Comparison of ENCODE assay signal across 2 cellular contexts in the genomic region with DNA sequence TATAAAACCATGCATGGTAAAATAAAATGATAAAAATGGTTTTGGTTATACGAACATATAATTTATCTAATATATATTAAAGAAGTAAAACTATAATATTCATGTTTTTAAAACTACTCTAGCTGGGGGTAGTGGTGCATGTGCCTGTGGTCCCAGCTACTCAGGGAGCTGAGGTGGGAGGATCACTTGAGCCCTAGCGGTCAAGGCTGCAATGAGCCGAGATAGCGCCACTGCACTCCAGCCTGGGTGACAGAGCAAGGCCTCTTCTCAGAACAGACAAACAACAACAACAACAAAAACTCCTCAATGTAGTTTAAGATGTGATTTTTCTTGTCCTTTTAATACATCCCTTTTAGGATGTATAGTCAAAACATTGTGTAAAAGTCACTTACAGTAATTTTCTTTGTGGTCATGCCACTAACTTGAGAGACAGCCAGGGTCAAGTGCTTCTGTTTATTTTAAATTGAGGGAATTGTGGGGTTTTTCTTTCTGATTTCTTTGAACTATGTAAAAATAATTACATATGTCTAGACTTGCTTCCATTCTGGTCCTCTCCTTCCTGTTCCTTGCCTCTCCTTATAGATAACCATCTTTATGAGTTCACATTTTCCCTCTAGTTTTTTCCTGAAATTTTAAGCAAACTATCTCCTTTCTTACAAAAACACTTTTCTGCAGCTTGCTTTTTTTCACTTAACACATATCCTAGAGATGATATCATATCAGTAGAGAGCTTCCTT.
TF ChIP-seq lines count a peak whose summit lies in the region.

No MANE protein-coding gene starts in this region.

TF ChIP-seq in GM23338, 12 proteins besides CTCF, POLR2A, EP300 and RAD21 (continued from another document):
- TF ChIP-seq, protein P1, sequence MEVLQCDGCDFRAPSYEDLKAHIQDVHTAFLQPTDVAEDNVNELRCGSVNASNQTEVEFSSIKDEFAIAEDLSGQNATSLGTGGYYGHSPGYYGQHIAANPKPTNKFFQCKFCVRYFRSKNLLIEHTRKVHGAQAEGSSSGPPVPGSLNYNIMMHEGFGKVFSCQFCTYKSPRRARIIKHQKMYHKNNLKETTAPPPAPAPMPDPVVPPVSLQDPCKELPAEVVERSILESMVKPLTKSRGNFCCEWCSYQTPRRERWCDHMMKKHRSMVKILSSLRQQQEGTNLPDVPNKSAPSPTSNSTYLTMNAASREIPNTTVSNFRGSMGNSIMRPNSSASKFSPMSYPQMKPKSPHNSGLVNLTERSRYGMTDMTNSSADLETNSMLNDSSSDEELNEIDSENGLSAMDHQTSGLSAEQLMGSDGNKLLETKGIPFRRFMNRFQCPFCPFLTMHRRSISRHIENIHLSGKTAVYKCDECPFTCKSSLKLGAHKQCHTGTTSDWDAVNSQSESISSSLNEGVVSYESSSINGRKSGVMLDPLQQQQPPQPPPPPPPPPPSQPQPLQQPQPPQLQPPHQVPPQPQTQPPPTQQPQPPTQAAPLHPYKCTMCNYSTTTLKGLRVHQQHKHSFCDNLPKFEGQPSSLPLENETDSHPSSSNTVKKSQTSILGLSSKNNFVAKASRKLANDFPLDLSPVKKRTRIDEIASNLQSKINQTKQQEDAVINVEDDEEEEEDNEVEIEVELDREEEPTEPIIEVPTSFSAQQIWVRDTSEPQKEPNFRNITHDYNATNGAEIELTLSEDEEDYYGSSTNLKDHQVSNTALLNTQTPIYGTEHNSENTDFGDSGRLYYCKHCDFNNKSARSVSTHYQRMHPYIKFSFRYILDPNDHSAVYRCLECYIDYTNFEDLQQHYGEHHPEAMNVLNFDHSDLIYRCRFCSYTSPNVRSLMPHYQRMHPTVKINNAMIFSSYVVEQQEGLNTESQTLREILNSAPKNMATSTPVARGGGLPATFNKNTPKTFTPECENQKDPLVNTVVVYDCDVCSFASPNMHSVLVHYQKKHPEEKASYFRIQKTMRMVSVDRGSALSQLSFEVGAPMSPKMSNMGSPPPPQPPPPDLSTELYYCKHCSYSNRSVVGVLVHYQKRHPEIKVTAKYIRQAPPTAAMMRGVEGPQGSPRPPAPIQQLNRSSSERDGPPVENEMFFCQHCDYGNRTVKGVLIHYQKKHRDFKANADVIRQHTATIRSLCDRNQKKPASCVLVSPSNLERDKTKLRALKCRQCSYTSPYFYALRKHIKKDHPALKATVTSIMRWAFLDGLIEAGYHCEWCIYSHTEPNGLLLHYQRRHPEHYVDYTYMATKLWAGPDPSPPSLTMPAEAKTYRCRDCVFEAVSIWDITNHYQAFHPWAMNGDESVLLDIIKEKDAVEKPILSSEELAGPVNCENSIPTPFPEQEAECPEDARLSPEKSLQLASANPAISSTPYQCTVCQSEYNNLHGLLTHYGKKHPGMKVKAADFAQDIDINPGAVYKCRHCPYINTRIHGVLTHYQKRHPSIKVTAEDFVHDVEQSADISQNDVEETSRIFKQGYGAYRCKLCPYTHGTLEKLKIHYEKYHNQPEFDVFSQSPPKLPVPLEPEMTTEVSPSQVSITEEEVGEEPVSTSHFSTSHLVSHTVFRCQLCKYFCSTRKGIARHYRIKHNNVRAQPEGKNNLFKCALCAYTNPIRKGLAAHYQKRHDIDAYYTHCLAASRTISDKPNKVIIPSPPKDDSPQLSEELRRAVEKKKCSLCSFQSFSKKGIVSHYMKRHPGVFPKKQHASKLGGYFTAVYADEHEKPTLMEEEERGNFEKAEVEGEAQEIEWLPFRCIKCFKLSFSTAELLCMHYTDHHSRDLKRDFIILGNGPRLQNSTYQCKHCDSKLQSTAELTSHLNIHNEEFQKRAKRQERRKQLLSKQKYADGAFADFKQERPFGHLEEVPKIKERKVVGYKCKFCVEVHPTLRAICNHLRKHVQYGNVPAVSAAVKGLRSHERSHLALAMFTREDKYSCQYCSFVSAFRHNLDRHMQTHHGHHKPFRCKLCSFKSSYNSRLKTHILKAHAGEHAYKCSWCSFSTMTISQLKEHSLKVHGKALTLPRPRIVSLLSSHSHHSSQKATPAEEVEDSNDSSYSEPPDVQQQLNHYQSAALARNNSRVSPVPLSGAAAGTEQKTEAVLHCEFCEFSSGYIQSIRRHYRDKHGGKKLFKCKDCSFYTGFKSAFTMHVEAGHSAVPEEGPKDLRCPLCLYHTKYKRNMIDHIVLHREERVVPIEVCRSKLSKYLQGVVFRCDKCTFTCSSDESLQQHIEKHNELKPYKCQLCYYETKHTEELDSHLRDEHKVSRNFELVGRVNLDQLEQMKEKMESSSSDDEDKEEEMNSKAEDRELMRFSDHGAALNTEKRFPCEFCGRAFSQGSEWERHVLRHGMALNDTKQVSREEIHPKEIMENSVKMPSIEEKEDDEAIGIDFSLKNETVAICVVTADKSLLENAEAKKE (CRISPR knock-in tag; IDR thresholded peaks at IDR 0.05): no peak
- TF ChIP-seq EZH2 (IDR thresholded peaks at IDR 0.05; ENCODE audit: low read depth, unreplicated experiment): no peak
TF ChIP-seq in GM23338: peak in this region for 0.

TF ChIP-seq in K562, 482 proteins besides CTCF, POLR2A, EP300 and RAD21 (continued from another document and continues in another):
- 0 out of 2 replicates have a peak, but pooled peaks have one; percentile 14 for TF ChIP-seq GABPA (tag; conservative IDR thresholded peaks at IDR 0.05; ENCODE audit: low read depth)
- TF ChIP-seq CHD2 (IDR thresholded peaks at IDR 0.05; ENCODE audit: low read depth, low read length): no peak
- TF ChIP-seq, protein P2, sequence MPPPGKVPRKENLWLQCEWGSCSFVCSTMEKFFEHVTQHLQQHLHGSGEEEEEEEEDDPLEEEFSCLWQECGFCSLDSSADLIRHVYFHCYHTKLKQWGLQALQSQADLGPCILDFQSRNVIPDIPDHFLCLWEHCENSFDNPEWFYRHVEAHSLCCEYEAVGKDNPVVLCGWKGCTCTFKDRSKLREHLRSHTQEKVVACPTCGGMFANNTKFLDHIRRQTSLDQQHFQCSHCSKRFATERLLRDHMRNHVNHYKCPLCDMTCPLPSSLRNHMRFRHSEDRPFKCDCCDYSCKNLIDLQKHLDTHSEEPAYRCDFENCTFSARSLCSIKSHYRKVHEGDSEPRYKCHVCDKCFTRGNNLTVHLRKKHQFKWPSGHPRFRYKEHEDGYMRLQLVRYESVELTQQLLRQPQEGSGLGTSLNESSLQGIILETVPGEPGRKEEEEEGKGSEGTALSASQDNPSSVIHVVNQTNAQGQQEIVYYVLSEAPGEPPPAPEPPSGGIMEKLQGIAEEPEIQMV (tag; conservative IDR thresholded peaks at IDR 0.05; ENCODE audit: low read depth): peak; percentile 80
- TF ChIP-seq NCOA6 (IDR thresholded peaks at IDR 0.05): no peak
- TF ChIP-seq, protein P3, sequence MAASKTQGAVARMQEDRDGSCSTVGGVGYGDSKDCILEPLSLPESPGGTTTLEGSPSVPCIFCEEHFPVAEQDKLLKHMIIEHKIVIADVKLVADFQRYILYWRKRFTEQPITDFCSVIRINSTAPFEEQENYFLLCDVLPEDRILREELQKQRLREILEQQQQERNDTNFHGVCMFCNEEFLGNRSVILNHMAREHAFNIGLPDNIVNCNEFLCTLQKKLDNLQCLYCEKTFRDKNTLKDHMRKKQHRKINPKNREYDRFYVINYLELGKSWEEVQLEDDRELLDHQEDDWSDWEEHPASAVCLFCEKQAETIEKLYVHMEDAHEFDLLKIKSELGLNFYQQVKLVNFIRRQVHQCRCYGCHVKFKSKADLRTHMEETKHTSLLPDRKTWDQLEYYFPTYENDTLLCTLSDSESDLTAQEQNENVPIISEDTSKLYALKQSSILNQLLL (CRISPR knock-in tag; IDR thresholded peaks at IDR 0.05; ENCODE audit: borderline replicate concordance): no peak
- TF ChIP-seq, protein P4, sequence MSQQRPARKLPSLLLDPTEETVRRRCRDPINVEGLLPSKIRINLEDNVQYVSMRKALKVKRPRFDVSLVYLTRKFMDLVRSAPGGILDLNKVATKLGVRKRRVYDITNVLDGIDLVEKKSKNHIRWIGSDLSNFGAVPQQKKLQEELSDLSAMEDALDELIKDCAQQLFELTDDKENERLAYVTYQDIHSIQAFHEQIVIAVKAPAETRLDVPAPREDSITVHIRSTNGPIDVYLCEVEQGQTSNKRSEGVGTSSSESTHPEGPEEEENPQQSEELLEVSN (IDR thresholded peaks at IDR 0.05; ENCODE audit: borderline replicate concordance in 1 of 2, extremely low read depth in 1 of 2, insufficient read depth in 1 of 2, insufficient read length in 1 of 2, low read depth in 1 of 2, low read length in 1 of 2, poor library complexity in 1 of 2, severe bottlenecking in 1 of 2): peak in 1 of 2 experiments; percentile 49
- no peak for TF ChIP-seq CCNT2 (IDR thresholded peaks at IDR 0.05; ENCODE audit: borderline replicate concordance, extremely low read depth, insufficient read length, low read depth, low read length)
- no peak for TF ChIP-seq ZNF212 (CRISPR knock-in tag; IDR thresholded peaks at IDR 0.05)
- TF ChIP-seq, protein P5, sequence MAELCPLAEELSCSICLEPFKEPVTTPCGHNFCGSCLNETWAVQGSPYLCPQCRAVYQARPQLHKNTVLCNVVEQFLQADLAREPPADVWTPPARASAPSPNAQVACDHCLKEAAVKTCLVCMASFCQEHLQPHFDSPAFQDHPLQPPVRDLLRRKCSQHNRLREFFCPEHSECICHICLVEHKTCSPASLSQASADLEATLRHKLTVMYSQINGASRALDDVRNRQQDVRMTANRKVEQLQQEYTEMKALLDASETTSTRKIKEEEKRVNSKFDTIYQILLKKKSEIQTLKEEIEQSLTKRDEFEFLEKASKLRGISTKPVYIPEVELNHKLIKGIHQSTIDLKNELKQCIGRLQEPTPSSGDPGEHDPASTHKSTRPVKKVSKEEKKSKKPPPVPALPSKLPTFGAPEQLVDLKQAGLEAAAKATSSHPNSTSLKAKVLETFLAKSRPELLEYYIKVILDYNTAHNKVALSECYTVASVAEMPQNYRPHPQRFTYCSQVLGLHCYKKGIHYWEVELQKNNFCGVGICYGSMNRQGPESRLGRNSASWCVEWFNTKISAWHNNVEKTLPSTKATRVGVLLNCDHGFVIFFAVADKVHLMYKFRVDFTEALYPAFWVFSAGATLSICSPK (IDR thresholded peaks at IDR 0.05; ENCODE audit: borderline replicate concordance): no peak
- TF ChIP-seq, protein P6, sequence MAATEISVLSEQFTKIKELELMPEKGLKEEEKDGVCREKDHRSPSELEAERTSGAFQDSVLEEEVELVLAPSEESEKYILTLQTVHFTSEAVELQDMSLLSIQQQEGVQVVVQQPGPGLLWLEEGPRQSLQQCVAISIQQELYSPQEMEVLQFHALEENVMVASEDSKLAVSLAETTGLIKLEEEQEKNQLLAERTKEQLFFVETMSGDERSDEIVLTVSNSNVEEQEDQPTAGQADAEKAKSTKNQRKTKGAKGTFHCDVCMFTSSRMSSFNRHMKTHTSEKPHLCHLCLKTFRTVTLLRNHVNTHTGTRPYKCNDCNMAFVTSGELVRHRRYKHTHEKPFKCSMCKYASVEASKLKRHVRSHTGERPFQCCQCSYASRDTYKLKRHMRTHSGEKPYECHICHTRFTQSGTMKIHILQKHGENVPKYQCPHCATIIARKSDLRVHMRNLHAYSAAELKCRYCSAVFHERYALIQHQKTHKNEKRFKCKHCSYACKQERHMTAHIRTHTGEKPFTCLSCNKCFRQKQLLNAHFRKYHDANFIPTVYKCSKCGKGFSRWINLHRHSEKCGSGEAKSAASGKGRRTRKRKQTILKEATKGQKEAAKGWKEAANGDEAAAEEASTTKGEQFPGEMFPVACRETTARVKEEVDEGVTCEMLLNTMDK (IDR thresholded peaks at IDR 0.05; ENCODE audit: borderline replicate concordance, insufficient read depth, low read depth, low read length, poor library complexity, severe bottlenecking): peak; percentile 46
- TF ChIP-seq ZNF764 (CRISPR knock-in tag; IDR thresholded peaks at IDR 0.05; ENCODE audit: low read depth): no peak
- no peak for TF ChIP-seq RNF2 (IDR thresholded peaks at IDR 0.05)
